In the genomic region with DNA sequence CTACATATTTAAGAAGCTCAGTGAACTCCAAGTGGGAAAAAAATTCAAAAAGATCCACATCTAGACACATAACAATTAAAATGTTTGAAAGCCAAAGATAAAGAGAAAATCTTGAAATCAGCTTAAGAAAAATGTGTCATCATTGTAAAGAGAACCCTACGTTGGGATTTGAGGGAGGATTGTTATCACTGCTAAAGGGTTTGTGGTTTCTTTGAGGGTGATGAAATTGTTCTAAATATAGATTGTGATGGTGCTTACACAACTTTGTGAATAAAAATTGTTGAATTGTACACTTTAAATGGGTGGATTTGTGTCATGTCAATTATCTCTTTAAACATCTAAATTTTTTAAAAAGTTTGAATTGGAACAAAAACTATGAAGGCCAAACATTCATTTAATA, we compare ENCODE assay signal across 20 cellular contexts.
DNase-seq lines count a peak whose midpoint lies in the region; TF ChIP-seq lines count a peak whose summit lies in the region.
"Had no signal": no experiment of that assay in that cellular context is flagged by ENCODE, and none has a peak within 500 bp of the region (broad histone marks: within the 10 kb centered on the region; RNA-seq: fewer than 3 reads in every experiment).

No MANE protein-coding gene starts in this region.

- peaks cover 9% of the 10 kb centered on the region; the same call in 1 of the 2 replicates for H3K4me1 ChIP-seq in MM.1S (ENCODE audit: low read length)
- H3K4me1 ChIP-seq in adipocyte (ENCODE audit: control insufficient read depth, insufficient read depth, low read length), result peaks cover 12% of the 10 kb centered on the region
- H3K4me1 ChIP-seq: SJCRH30, uterus had no signal

- H3K27me3 Mint-ChIP-seq in endothelial cell (ENCODE audit: unreplicated experiment), result no peaks in the 10 kb centered on the region
- H3K27me3 Mint-ChIP-seq: CD4-positive, CD25-positive, alpha-beta regulatory T cell; dendritic cell treated with granulocyte-macrophage colony-stimulating factor and Interleukin-4, amounts not matched to agents 40 ng/mL and 50 ng/mL, for 4 days had no signal

- no peak overlapping the region for H3K4me3 Mint-ChIP-seq in endothelial cell (ENCODE audit: unreplicated experiment)
- H3K4me3 Mint-ChIP-seq: CD4-positive, CD25-positive, alpha-beta regulatory T cell; dendritic cell treated with granulocyte-macrophage colony-stimulating factor and Interleukin-4, amounts not matched to agents 40 ng/mL and 50 ng/mL, for 4 days; H9; nephron progenitor cell had no signal

- H3F3A ChIP-seq in MM.1S (ENCODE audit: insufficient read depth, low read length), result no peaks in the 10 kb centered on the region

- no peaks in the 10 kb centered on the region for H3K9me3 Mint-ChIP-seq in endothelial cell (ENCODE audit: unreplicated experiment)
- H3K9me3 Mint-ChIP-seq: dendritic cell treated with granulocyte-macrophage colony-stimulating factor and Interleukin-4, amounts not matched to agents 40 ng/mL and 50 ng/mL, for 4 days had no signal

- in situ Hi-C loops in brain microvascular endothelial cell (cut with HindIII; ENCODE audit: low pct_ligation_motif_present, low sequenced_read_pairs), result no loop called here

- peak; percentile 8 for DNase-seq in EH (ENCODE audit: low read depth)
- peak; percentile 20 for DNase-seq in MM.1S
- peak; percentile 67 for DNase-seq in adipocyte (ENCODE audit: low read depth)
- peak; percentile 22 for DNase-seq in fibroblast of the conjunctiva (ENCODE audit: low read depth)
- DNase-seq in brain microvascular endothelial cell, result no peak
- no peak for DNase-seq in activated CD4-positive, alpha-beta T cell treated with anti-CD3 and anti-CD28 coated beads, Interleukin-2, amount 50 U/mL, for 4 hours
- DNase-seq in endothelial cell (ENCODE audit: low spot score), result no peak
- no peak for DNase-seq in kidney glomerular epithelial cell (lab: John Stamatoyannopoulos, UW)
- DNase-seq: CD4-positive, CD25-positive, alpha-beta regulatory T cell; GF-D8; H9; midbrain; NCI-H1105 treated with DMSO at 0.1 percent for 48 hours; NCI-H510A treated with DMSO at 0.1 percent for 48 hours; nephron progenitor cell; SJCRH30; T-helper 2 cell; uterus had no signal

- H3K36me3 Mint-ChIP-seq in endothelial cell (ENCODE audit: low read depth, unreplicated experiment), result no peaks in the 10 kb centered on the region
- H3K36me3 Mint-ChIP-seq: activated naive CD4-positive, alpha-beta T cell treated with anti-CD3 and anti-CD28 coated beads, Interleukin-2, amount 50 U/mL, for 72 hours; CD4-positive, CD25-positive, alpha-beta regulatory T cell had no signal

- no peak overlapping the region for H3K4me2 ChIP-seq in MM.1S (ENCODE audit: low read depth, low read length)

- H3K79me2 ChIP-seq in MM.1S (ENCODE audit: low read length), result no peaks in the 10 kb centered on the region

- H3K9me3 ChIP-seq in MM.1S (replicated peaks; ENCODE audit: insufficient read depth, low read length) (no peaks in the 10 kb centered on the region), adipocyte (ENCODE audit: control insufficient read depth, low read length) (peaks cover 5% of the 10 kb centered on the region)
- H3K9me3 ChIP-seq: SJCRH30, uterus had no signal

- H3K9ac ChIP-seq in MM.1S (ENCODE audit: low read length), result no peak overlapping the region
- H3K9ac ChIP-seq in adipocyte (ENCODE audit: low read length), result no peak overlapping the region

- no peak overlapping the region for H3K4me3 ChIP-seq in MM.1S (ENCODE audit: low read length)
- no peak overlapping the region for H3K4me3 ChIP-seq in adipocyte (ENCODE audit: low read length)
- H3K4me3 ChIP-seq in brain microvascular endothelial cell (ENCODE audit: low read depth, low read length), result no peak overlapping the region
- H3K4me3 ChIP-seq: SJCRH30, uterus had no signal

- H3K27me3 ChIP-seq in MM.1S (replicated peaks; ENCODE audit: insufficient read depth, low read length) (no peaks in the 10 kb centered on the region), adipocyte (replicated peaks; ENCODE audit: control insufficient read depth, insufficient read depth, low read length) (no peaks in the 10 kb centered on the region), brain microvascular endothelial cell (replicated peaks) (no peaks in the 10 kb centered on the region)
- H3K27me3 ChIP-seq: SJCRH30, uterus had no signal

- H3K27ac Mint-ChIP-seq in endothelial cell (ENCODE audit: unreplicated experiment), result no peak overlapping the region
- H3K27ac Mint-ChIP-seq: activated naive CD4-positive, alpha-beta T cell treated with anti-CD3 and anti-CD28 coated beads, Interleukin-2, amount 50 U/mL, for 72 hours; CD4-positive, CD25-positive, alpha-beta regulatory T cell; dendritic cell treated with granulocyte-macrophage colony-stimulating factor and Interleukin-4, amounts not matched to agents 40 ng/mL and 50 ng/mL, for 4 days; nephron progenitor cell had no signal

- TF ChIP-seq CTCF in MM.1S (IDR thresholded peaks at IDR 0.05; ENCODE audit: low read length) (no peak), brain microvascular endothelial cell (IDR thresholded peaks at IDR 0.05; ENCODE audit: low read depth, low read length, missing control alignments) (no peak), endothelial cell (IDR thresholded peaks at IDR 0.05; ENCODE audit: unreplicated experiment) (no peak)

- H2AFZ ChIP-seq in MM.1S (ENCODE audit: low read length), result no peak overlapping the region

- no peaks in the 10 kb centered on the region for H3K9me2 ChIP-seq in MM.1S (replicated peaks; ENCODE audit: insufficient read depth, low read length)

- no peaks in the 10 kb centered on the region for H3K36me3 ChIP-seq in MM.1S (replicated peaks; ENCODE audit: insufficient read depth, low read length)
- H3K36me3 ChIP-seq in adipocyte (ENCODE audit: control insufficient read depth, insufficient read depth, low read length, severe bottlenecking), result no peaks in the 10 kb centered on the region
- no peaks in the 10 kb centered on the region for H3K36me3 ChIP-seq in brain microvascular endothelial cell (replicated peaks)
- H3K36me3 ChIP-seq: SJCRH30, uterus had no signal

- peaks cover 2% of the 10 kb centered on the region for H3K4me1 Mint-ChIP-seq in endothelial cell (ENCODE audit: unreplicated experiment)
- H3K4me1 Mint-ChIP-seq: CD4-positive, CD25-positive, alpha-beta regulatory T cell; H9; nephron progenitor cell had no signal

- H3K27ac ChIP-seq in MM.1S (ENCODE audit: low read length) (no peak overlapping the region), brain microvascular endothelial cell (no peak overlapping the region)
- H3K27ac ChIP-seq: SJCRH30, uterus had no signal

- H4K20me1 ChIP-seq in MM.1S (ENCODE audit: insufficient read depth, low read length), result no peaks in the 10 kb centered on the region

Comparison
In these comparisons a context has a peak if more than half of its experiments do, and no peak if none do; other contexts are left out.
1. DNase-seq: peak in EH (single experiment), MM.1S (single experiment), adipocyte (single experiment) and fibroblast of the conjunctiva (single experiment); none in brain microvascular endothelial cell (single experiment), activated CD4-positive, alpha-beta T cell treated with anti-CD3 and anti-CD28 coated beads, Interleukin-2, amount 50 U/mL, for 4 hours (0 of 2), endothelial cell (single experiment) and kidney glomerular epithelial cell (single experiment).